In the genomic region with DNA sequence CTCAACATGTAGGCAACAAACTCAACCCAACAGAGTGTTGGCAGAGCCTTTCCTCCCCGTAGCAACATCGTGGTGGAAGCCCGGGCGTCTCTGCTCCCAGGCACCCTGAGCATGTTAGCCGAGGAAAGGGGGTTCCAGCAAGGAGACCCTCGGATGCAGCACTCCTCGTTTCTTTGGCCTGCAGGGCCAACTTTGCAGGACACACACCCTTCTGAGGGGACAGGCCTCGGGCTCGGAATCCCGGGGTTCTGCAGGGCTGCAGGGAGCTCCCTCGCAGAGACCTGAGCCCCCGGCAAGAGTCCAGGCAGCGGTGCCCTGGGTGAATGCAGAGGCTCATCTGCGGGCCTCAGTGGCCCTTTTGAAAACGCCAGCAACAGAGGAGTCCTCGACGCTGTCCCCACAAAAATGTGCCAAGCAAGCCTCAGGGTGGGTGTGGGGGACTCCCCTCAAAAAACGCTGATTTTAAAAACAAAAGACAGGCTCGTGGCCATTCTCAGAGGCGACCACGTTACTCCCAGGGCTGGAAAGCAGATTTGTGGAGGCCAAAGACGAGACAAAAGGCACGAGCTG, we compare ENCODE assay signal across 8 cellular contexts. TPM values are rescaled to one million over a fixed set of nuclear protein-coding genes. Genes with fewer than 3 reads are reported as not detected.
DNase-seq lines count a peak whose midpoint lies in the region; ATAC-seq lines count a peak whose summit lies in the region.

No MANE protein-coding gene starts in this region.

- DNase-seq in NCI-H82 (lab: John Stamatoyannopoulos, UW) = peak; percentile 50
- DNase-seq in NCI-H82 treated with DMSO at 0.1 percent for 48 hours (lab: John Stamatoyannopoulos, UW; ENCODE audit: unreplicated experiment) = no peak
- DNase-seq in activated T-helper 2 cell treated with anti-CD3 and anti-CD28 coated beads, Interferon-gamma antibody, Interleukin-2, Interleukin-4, amounts not matched to agents 10 μg/mL and 5 μg/mL and 100 μg/mL, durations not matched to agents 14 hours and 24 hours and 36 hours (ENCODE audit: low spot score) = no peak
- peak; percentile 49 for DNase-seq in left ventricle myocardium superior

- H3K9me3 Mint-ChIP-seq in activated T-helper 2 cell treated with anti-CD3 and anti-CD28 coated beads, Interferon-gamma antibody, Interleukin-2, Interleukin-4, amounts not matched to agents 10 μg/mL and 5 μg/mL and 100 μg/mL, durations not matched to agents 14 hours and 24 hours and 36 hours = no peaks in the 10 kb centered on the region

- no peak overlapping the region for H3K27ac ChIP-seq in rectal smooth muscle tissue (ENCODE audit: low read depth, low read length)

- H3K9ac ChIP-seq in rectal smooth muscle tissue (ENCODE audit: low read length) = no peak overlapping the region

- peak; percentile 26 for ATAC-seq in left ventricle myocardium superior
- no peak for ATAC-seq in HG02870 (IDR thresholded peaks at IDR 0.05; ENCODE audit: unreplicated experiment)
- no peak for ATAC-seq in HG03378 (IDR thresholded peaks at IDR 0.05; ENCODE audit: unreplicated experiment)
- no peak for ATAC-seq in HG02798 (IDR thresholded peaks at IDR 0.05; ENCODE audit: poor library complexity, unreplicated experiment)

- H3K27ac Mint-ChIP-seq in activated T-helper 2 cell treated with anti-CD3 and anti-CD28 coated beads, Interferon-gamma antibody, Interleukin-2, Interleukin-4, amounts not matched to agents 10 μg/mL and 5 μg/mL and 100 μg/mL, durations not matched to agents 14 hours and 24 hours and 36 hours = no peak overlapping the region

- peak overlapping the region; percentile 77 for H3K4me3 Mint-ChIP-seq in activated T-helper 2 cell treated with anti-CD3 and anti-CD28 coated beads, Interferon-gamma antibody, Interleukin-2, Interleukin-4, amounts not matched to agents 10 μg/mL and 5 μg/mL and 100 μg/mL, durations not matched to agents 14 hours and 24 hours and 36 hours (ENCODE audit: low read depth)

- peaks cover 3% of the 10 kb centered on the region for H3K4me1 ChIP-seq in rectal smooth muscle tissue (ENCODE audit: control insufficient read depth, insufficient read depth, low read length)

- intact Hi-C loops in activated T-helper 2 cell treated with anti-CD3 and anti-CD28 coated beads, Interferon-gamma antibody, Interleukin-2, Interleukin-4, amounts not matched to agents 10 μg/mL and 5 μg/mL and 100 μg/mL, durations not matched to agents 14 hours and 24 hours and 36 hours (cut with micrococcal nuclease) = loop anchor here (5.0 to 10.0 kb wide), 3 partner anchors 157 to 375 kb away; a partner anchor contains a TSS
- intact Hi-C loops in left ventricle myocardium superior (cut with micrococcal nuclease) = no loop called here

- peak overlapping the region; percentile 72 for H3K4me3 ChIP-seq in rectal smooth muscle tissue (ENCODE audit: low read length)

- H3K27me3 ChIP-seq in rectal smooth muscle tissue (ENCODE audit: control insufficient read depth, insufficient read depth, low read length) = no peaks in the 10 kb centered on the region

- peaks cover 64% of the 10 kb centered on the region for H3K27me3 Mint-ChIP-seq in activated T-helper 2 cell treated with anti-CD3 and anti-CD28 coated beads, Interferon-gamma antibody, Interleukin-2, Interleukin-4, amounts not matched to agents 10 μg/mL and 5 μg/mL and 100 μg/mL, durations not matched to agents 14 hours and 24 hours and 36 hours (ENCODE audit: low read depth)

- no peaks in the 10 kb centered on the region for H3K36me3 Mint-ChIP-seq in activated T-helper 2 cell treated with anti-CD3 and anti-CD28 coated beads, Interferon-gamma antibody, Interleukin-2, Interleukin-4, amounts not matched to agents 10 μg/mL and 5 μg/mL and 100 μg/mL, durations not matched to agents 14 hours and 24 hours and 36 hours (ENCODE audit: low read depth)

- H3K4me1 Mint-ChIP-seq in activated T-helper 2 cell treated with anti-CD3 and anti-CD28 coated beads, Interferon-gamma antibody, Interleukin-2, Interleukin-4, amounts not matched to agents 10 μg/mL and 5 μg/mL and 100 μg/mL, durations not matched to agents 14 hours and 24 hours and 36 hours (ENCODE audit: low read depth) = peaks cover 5% of the 10 kb centered on the region

- H3K36me3 ChIP-seq in rectal smooth muscle tissue (ENCODE audit: control insufficient read depth, insufficient read depth, low read length) = no peaks in the 10 kb centered on the region

RNA-seq across cellular contexts. Expression of a gene that starts 1.4 kb away (rescaled TPM):
- 2.9 and 3.6 TPM in 2 replicates for total RNA-seq in activated T-helper 2 cell treated with anti-CD3 and anti-CD28 coated beads, Interferon-gamma antibody, Interleukin-2, Interleukin-4, amounts not matched to agents 10 μg/mL and 5 μg/mL and 100 μg/mL, durations not matched to agents 14 hours and 24 hours and 36 hours
- 11.6 TPM for total RNA-seq in left ventricle myocardium superior

Comparison
In these comparisons a context has a peak if more than half of its experiments do, and no peak if none do; other contexts are left out.
1. DNase-seq: peak in NCI-H82 (single experiment) and left ventricle myocardium superior (single experiment); none in NCI-H82 treated with DMSO at 0.1 percent for 48 hours (single experiment) and activated T-helper 2 cell treated with anti-CD3 and anti-CD28 coated beads, Interferon-gamma antibody, Interleukin-2, Interleukin-4, amounts not matched to agents 10 μg/mL and 5 μg/mL and 100 μg/mL, durations not matched to agents 14 hours and 24 hours and 36 hours (single experiment).